8 cellular contexts compared by ENCODE assay signal in genomic region chr13:26255717-26256277, GRCh38. TPM values are rescaled to one million over a fixed set of nuclear protein-coding genes. Genes with fewer than 3 reads are reported as not detected.
DNase-seq lines count a peak whose midpoint lies in the region; ATAC-seq and TF ChIP-seq lines count a peak whose summit lies in the region.

No MANE protein-coding gene starts in this region.

- no peak overlapping the region for H3K27ac ChIP-seq in effector memory CD4-positive, alpha-beta T cell (ENCODE audit: insufficient read depth, low read length, poor library complexity, severe bottlenecking)

- H3K27ac Mint-ChIP-seq in progenitor cell of endocrine pancreas, result no peak overlapping the region

- peak; percentile 43 for TF ChIP-seq CTCF in progenitor cell of endocrine pancreas (IDR thresholded peaks at IDR 0.05; ENCODE audit: unreplicated experiment)

- H3K36me3 ChIP-seq in effector memory CD4-positive, alpha-beta T cell (ENCODE audit: control insufficient read depth, insufficient read depth, low read length), result no peaks in the 10 kb centered on the region

- H3K9me3 Mint-ChIP-seq in activated T-cell treated with anti-CD3 and anti-CD28 coated beads, Interleukin-2, amount 50 U/mL, for 4 hours, result no peaks in the 10 kb centered on the region
- H3K9me3 Mint-ChIP-seq in progenitor cell of endocrine pancreas (ENCODE audit: low read depth), result no peaks in the 10 kb centered on the region

- no peaks in the 10 kb centered on the region for H3K36me3 Mint-ChIP-seq in activated T-cell treated with anti-CD3 and anti-CD28 coated beads, Interleukin-2, amount 50 U/mL, for 4 hours (ENCODE audit: insufficient read depth)
- H3K36me3 Mint-ChIP-seq in progenitor cell of endocrine pancreas (ENCODE audit: insufficient read depth), result no peaks in the 10 kb centered on the region

- H3K27me3 Mint-ChIP-seq in activated T-cell treated with anti-CD3 and anti-CD28 coated beads, Interleukin-2, amount 50 U/mL, for 4 hours (ENCODE audit: low read depth), result no peaks in the 10 kb centered on the region
- no peaks in the 10 kb centered on the region for H3K27me3 Mint-ChIP-seq in progenitor cell of endocrine pancreas

- ATAC-seq in activated T-cell treated with anti-CD3 and anti-CD28 coated beads, Interleukin-2, amount 50 U/mL, for 4 hours, result no peak

- no peak for DNase-seq in activated T-cell treated with anti-CD3 and anti-CD28 coated beads, Interleukin-2, amount 50 U/mL, for 4 hours
- DNase-seq in activated T-cell treated with anti-CD3 and anti-CD28 coated beads, Interleukin-2, amount 50 U/mL, for 48 hours, result no peak
- DNase-seq in NCI-H748 treated with DMSO at 0.1 percent for 48 hours (lab: John Stamatoyannopoulos, UW) (peak; percentile 61), progenitor cell of endocrine pancreas (ENCODE audit: low spot score, unreplicated experiment) (no peak), SK-N-DZ (ENCODE audit: low spot score) (no peak), C1 segment of cervical spinal cord (lab: John Stamatoyannopoulos, UW) (no peak)
- no peak for DNase-seq in effector memory CD4-positive, alpha-beta T cell
- DNase-seq in stimulated activated naive CD4-positive, alpha-beta T cell (lab: John Stamatoyannopoulos, UW), result no peak

- H3K9me3 ChIP-seq in effector memory CD4-positive, alpha-beta T cell (ENCODE audit: control insufficient read depth, low read length), result no peaks in the 10 kb centered on the region

- H3K27me3 ChIP-seq in effector memory CD4-positive, alpha-beta T cell (replicated peaks; ENCODE audit: control insufficient read depth, insufficient read depth, low read length, poor library complexity, severe bottlenecking), result no peaks in the 10 kb centered on the region

- peak overlapping the region; percentile 2 for H3K4me3 ChIP-seq in effector memory CD4-positive, alpha-beta T cell (ENCODE audit: insufficient read depth, low read depth, low read length, poor library complexity, severe bottlenecking)

- H3K4me3 Mint-ChIP-seq in activated T-cell treated with anti-CD3 and anti-CD28 coated beads, Interleukin-2, amount 50 U/mL, for 4 hours, result peak overlapping the region; percentile 88
- peak overlapping the region; percentile 94 for H3K4me3 Mint-ChIP-seq in progenitor cell of endocrine pancreas (ENCODE audit: low read depth)

- peaks cover 6% of the 10 kb centered on the region for H3K4me1 ChIP-seq in effector memory CD4-positive, alpha-beta T cell (ENCODE audit: control insufficient read depth, insufficient read depth, low read length, poor library complexity, severe bottlenecking)

- H3K4me1 Mint-ChIP-seq in activated T-cell treated with anti-CD3 and anti-CD28 coated beads, Interleukin-2, amount 50 U/mL, for 4 hours (ENCODE audit: low read depth), result peaks cover 43% of the 10 kb centered on the region
- H3K4me1 Mint-ChIP-seq in progenitor cell of endocrine pancreas (ENCODE audit: low read depth), result peaks cover 43% of the 10 kb centered on the region

RNA-seq across cellular contexts. Expression of gene CDK8, which starts 1.9 kb away (rescaled TPM):
- total RNA-seq in activated T-cell treated with anti-CD3 and anti-CD28 coated beads, Interleukin-2, amount 50 U/mL, for 4 hours, result 10 to 100 TPM; 21.1 to 23.6 (median 23.0) TPM
- total RNA-seq in progenitor cell of endocrine pancreas, result 26.9 and 31.7 TPM in 2 replicates
- 33.4 and 33.5 TPM in 2 replicates for polyA plus RNA-seq in SK-N-DZ (2014; cell fraction: cytosol; rRNA removed)
- polyA plus RNA-seq in SK-N-DZ (2014; cell fraction: nucleus; rRNA removed), result 28.0 and 41.2 TPM in 2 replicates

RNA-seq across cellular contexts. Expression of gene RNF6, which starts 33.7 kb away (rescaled TPM):
- total RNA-seq in activated T-cell treated with anti-CD3 and anti-CD28 coated beads, Interleukin-2, amount 50 U/mL, for 4 hours, result 10 to 100 TPM; 65.7 to 68.5 (median 67.7) TPM
- 22.5 and 24.0 TPM in 2 replicates for total RNA-seq in progenitor cell of endocrine pancreas
- polyA plus RNA-seq in SK-N-DZ (2014; cell fraction: cytosol; rRNA removed), result 10.7 and 12.3 TPM in 2 replicates
- 8.3 and 12.9 TPM in 2 replicates for polyA plus RNA-seq in SK-N-DZ (2014; cell fraction: nucleus; rRNA removed)
